ENCODE assay signal across 9 cellular contexts in the genomic region with DNA sequence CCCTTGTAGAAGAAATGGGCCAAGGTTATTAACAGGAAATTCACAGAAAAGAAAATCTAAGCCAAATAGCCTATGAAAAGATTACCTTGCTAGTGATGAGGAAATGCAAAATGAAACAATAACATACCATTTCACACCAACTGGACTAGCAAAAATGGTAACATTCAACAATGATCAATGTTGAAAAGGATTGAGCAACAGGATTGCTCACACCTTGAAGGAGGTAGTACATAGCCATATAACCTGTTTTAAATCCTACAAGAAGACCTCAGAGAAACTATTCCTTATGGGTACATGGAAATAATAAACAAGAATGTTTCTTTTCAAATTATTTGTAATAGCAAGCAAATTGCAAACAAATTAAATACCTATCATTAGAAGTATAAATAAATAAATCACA.
"Had no signal": no experiment of that assay in that cellular context is flagged by ENCODE, and none has a peak within 500 bp of the region (broad histone marks: within the 10 kb centered on the region; RNA-seq: fewer than 3 reads in every experiment).

No MANE protein-coding gene starts in this region.

- H3K4me1 ChIP-seq: HAP-1 had no signal

- H3K4me3 ChIP-seq: GM23248, HAP-1 had no signal

- H3K27ac ChIP-seq: GM23248, HL-60 had no signal

- FAIRE-seq: HepG2 had no signal

- ATAC-seq: HCT116, HepG2 had no signal

- H3K9me3 ChIP-seq: HAP-1 had no signal

- DNase-seq: GM23248, GOT3, H7, HFFc6, KBM-7 had no signal
